In the genomic region with DNA sequence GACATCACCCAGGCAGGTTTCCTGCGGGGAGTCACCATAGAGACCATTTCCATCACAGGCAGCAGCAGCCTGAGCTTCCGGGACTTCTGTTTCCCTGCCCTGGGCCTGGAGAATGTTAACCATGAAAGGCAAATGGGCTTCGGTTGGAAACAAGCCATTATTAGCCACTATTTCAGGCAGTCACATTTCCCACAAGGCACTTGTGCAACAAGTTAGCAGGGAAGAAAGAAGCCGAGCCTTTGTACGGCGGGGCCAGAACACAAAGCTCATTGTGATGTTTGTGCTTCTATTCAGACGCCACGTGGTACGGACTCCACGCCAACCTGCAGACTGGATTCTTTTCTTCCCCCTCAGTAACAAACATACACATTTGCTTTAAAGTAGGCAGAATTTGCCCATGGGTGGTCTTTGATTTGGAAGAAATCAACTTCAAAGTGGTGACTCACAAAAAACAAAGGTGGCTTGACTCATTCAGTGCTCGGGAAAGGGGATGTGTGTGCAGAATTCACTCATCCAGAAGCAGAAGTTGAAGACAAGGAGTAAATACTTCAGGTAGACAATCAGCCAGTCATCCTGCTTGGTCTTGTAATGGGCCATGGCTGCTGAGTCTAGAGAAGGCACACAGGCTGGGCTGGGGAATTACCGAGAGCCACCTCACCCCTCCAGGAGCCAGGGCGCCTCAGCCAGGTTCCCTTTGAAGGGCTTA, we compare ENCODE assay signal across 14 cellular contexts.
DNase-seq lines count a peak whose midpoint lies in the region; ATAC-seq and TF ChIP-seq lines count a peak whose summit lies in the region.
"Had no signal": no experiment of that assay in that cellular context is flagged by ENCODE, and none has a peak within 500 bp of the region (broad histone marks: within the 10 kb centered on the region; RNA-seq: fewer than 3 reads in every experiment).

No MANE protein-coding gene starts in this region.

- H3K4me1 Mint-ChIP-seq in activated CD4-positive, alpha-beta T cell treated with anti-CD3 and anti-CD28 coated beads, Interleukin-2, amount 10 ng/mL, durations not matched to agents 24 days and 14 days, result no peaks in the 10 kb centered on the region
- H3K4me1 Mint-ChIP-seq: activated naive CD4-positive, alpha-beta T cell treated with anti-CD3 and anti-CD28 coated beads, Interleukin-2, amount 50 U/mL, for 24 hours had no signal

- H3K4me3 ChIP-seq in SK-N-SH (ENCODE audit: low read depth in 2 of 2, low read length in 1 of 2) (no peak overlapping the region), fibroblast of the aortic adventitia (ENCODE audit: low read depth, low read length) (no peak overlapping the region), upper lobe of right lung (no peak overlapping the region)

- H3K4me1 ChIP-seq in SK-N-SH (ENCODE audit: control insufficient read depth in 1 of 2, insufficient read depth in 2 of 2, low read depth in 1 of 2, low read length in 1 of 2) (peaks cover 0 to 7% of the 10 kb centered on the region in 2 experiments; a peak in 1 of 4 replicates), upper lobe of right lung (no peaks in the 10 kb centered on the region)

- no peak overlapping the region for H3K4me3 Mint-ChIP-seq in activated CD4-positive, alpha-beta T cell treated with anti-CD3 and anti-CD28 coated beads, Interleukin-2, amount 10 ng/mL, durations not matched to agents 24 days and 14 days
- H3K4me3 Mint-ChIP-seq: activated naive CD4-positive, alpha-beta T cell treated with anti-CD3 and anti-CD28 coated beads, Interleukin-2, amount 50 U/mL, for 24 hours; nephron; stimulated activated naive CD8-positive, alpha-beta T cell treated with anti-CD3 and anti-CD28 coated beads, Interleukin-15, Interleukin-2, amounts not matched to agents 100 ng/mL and 50 ng/mL, for 24 hours had no signal

- H3K27me3 ChIP-seq in SK-N-SH (ENCODE audit: insufficient read depth) (peaks cover 14% of the 10 kb centered on the region; the same call in 1 of the 2 replicates), upper lobe of right lung (no peaks in the 10 kb centered on the region)

- no peaks in the 10 kb centered on the region for H3K9me2 ChIP-seq in SK-N-SH

- H3K4me2 ChIP-seq in SK-N-SH, result no peak overlapping the region

- H3K27ac ChIP-seq in SK-N-SH (ENCODE audit: low read depth in 2 of 2, low read length in 1 of 2) (peak overlapping the region in 1 of 2 experiments; percentile 16; a peak in 1 of 4 replicates), upper lobe of right lung (no peak overlapping the region)

- CTCF ChIA-PET in SK-N-SH (lab: Yijun Ruan, JAX), result interaction anchor here (1.0 to 8.4 kb wide), 4 partner anchors 11 to 344 kb away, joined by 4 to 63 read pairs (median 7); no protein-coding TSS in a partner anchor

- peak; percentile 50 for DNase-seq in SK-N-SH
- peak; percentile 8 for DNase-seq in fibroblast of the aortic adventitia (ENCODE audit: low read depth)
- peak; percentile 25 for DNase-seq in mucosa of gallbladder (ENCODE audit: low spot score)
- peak; percentile 21 for DNase-seq in upper lobe of right lung
- no peak for DNase-seq in NCI-H1436 treated with DMSO at 0.1 percent for 48 hours (lab: John Stamatoyannopoulos, UW)
- no peak for DNase-seq in activated CD4-positive, alpha-beta T cell treated with anti-CD3 and anti-CD28 coated beads, Interleukin-2, amount 10 ng/mL, durations not matched to agents 24 days and 14 days
- DNase-seq: activated CD4-positive, alpha-beta T cell treated with anti-CD3 and anti-CD28 coated beads, Interleukin-2, amount 50 U/mL, for 48 hours; NCI-H1048; SW 1271 had no signal

- no peak overlapping the region for H2AFZ ChIP-seq in SK-N-SH (ENCODE audit: low read depth)

- TF ChIP-seq RAD21 in SK-N-SH (IDR thresholded peaks at IDR 0.05; ENCODE audit: low read length), result no peak

- 60% methylated on average over 12 of the region's 13 CpGs for WGBS in SK-N-SH (ENCODE audit: low lambda C conversion rate)

- no peaks in the 10 kb centered on the region for H3K36me3 Mint-ChIP-seq in activated CD4-positive, alpha-beta T cell treated with anti-CD3 and anti-CD28 coated beads, Interleukin-2, amount 10 ng/mL, durations not matched to agents 24 days and 14 days (ENCODE audit: low read depth)
- H3K36me3 Mint-ChIP-seq: activated naive CD4-positive, alpha-beta T cell treated with anti-CD3 and anti-CD28 coated beads, Interleukin-2, amount 50 U/mL, for 24 hours had no signal

- TF ChIP-seq CTCF in SK-N-SH (IDR thresholded peaks at IDR 0.05), result no peak
- no peak for TF ChIP-seq CTCF in fibroblast of the aortic adventitia (IDR thresholded peaks at IDR 0.05; ENCODE audit: insufficient read depth, low read length)
- TF ChIP-seq CTCF in upper lobe of right lung (IDR thresholded peaks at IDR 0.05), result no peak

- no peaks in the 10 kb centered on the region for H3K9me3 Mint-ChIP-seq in activated CD4-positive, alpha-beta T cell treated with anti-CD3 and anti-CD28 coated beads, Interleukin-2, amount 10 ng/mL, durations not matched to agents 24 days and 14 days
- H3K9me3 Mint-ChIP-seq: activated naive CD4-positive, alpha-beta T cell treated with anti-CD3 and anti-CD28 coated beads, Interleukin-2, amount 50 U/mL, for 24 hours; nephron; stimulated activated naive CD8-positive, alpha-beta T cell treated with anti-CD3 and anti-CD28 coated beads, Interleukin-15, Interleukin-2, amounts not matched to agents 100 ng/mL and 50 ng/mL, for 24 hours had no signal

- intact Hi-C loops in upper lobe of right lung (cut with DNase I), result no loop called here
- intact Hi-C loops in activated CD4-positive, alpha-beta T cell treated with anti-CD3 and anti-CD28 coated beads, Interleukin-2, amount 10 ng/mL, durations not matched to agents 24 days and 14 days (cut with micrococcal nuclease), result no loop called here

- H3K9me3 ChIP-seq in SK-N-SH (no peaks in the 10 kb centered on the region), upper lobe of right lung (no peaks in the 10 kb centered on the region)

- H3K27ac Mint-ChIP-seq in activated CD4-positive, alpha-beta T cell treated with anti-CD3 and anti-CD28 coated beads, Interleukin-2, amount 10 ng/mL, durations not matched to agents 24 days and 14 days, result no peak overlapping the region
- H3K27ac Mint-ChIP-seq: activated naive CD4-positive, alpha-beta T cell treated with anti-CD3 and anti-CD28 coated beads, Interleukin-2, amount 50 U/mL, for 24 hours; nephron; stimulated activated naive CD8-positive, alpha-beta T cell treated with anti-CD3 and anti-CD28 coated beads, Interleukin-15, Interleukin-2, amounts not matched to agents 100 ng/mL and 50 ng/mL, for 24 hours had no signal

- H3K27me3 Mint-ChIP-seq in activated CD4-positive, alpha-beta T cell treated with anti-CD3 and anti-CD28 coated beads, Interleukin-2, amount 10 ng/mL, durations not matched to agents 24 days and 14 days, result peaks cover 8% of the 10 kb centered on the region

- no peak overlapping the region for H3K9ac ChIP-seq in SK-N-SH

- no peaks in the 10 kb centered on the region for H4K20me1 ChIP-seq in SK-N-SH (ENCODE audit: insufficient read depth)

- H3K79me2 ChIP-seq in SK-N-SH (ENCODE audit: insufficient read depth), result no peaks in the 10 kb centered on the region

- ATAC-seq in SK-N-SH treated with all-trans-retinoic acid at 6 μM for 48 hours (no peak), upper lobe of right lung (no peak), HG03135 (IDR thresholded peaks at IDR 0.05; ENCODE audit: unreplicated experiment) (no peak)

- no peak for TF ChIP-seq EP300 in SK-N-SH (IDR thresholded peaks at IDR 0.05; ENCODE audit: borderline replicate concordance in 1 of 2, low read depth in 1 of 2, low read length in 1 of 2)

- H3K36me3 ChIP-seq in SK-N-SH (replicated peaks in 1 of 2; ENCODE audit: control insufficient read depth in 1 of 2, insufficient read depth in 2 of 2, low read length in 1 of 2) (no peaks in the 10 kb centered on the region), upper lobe of right lung (no peaks in the 10 kb centered on the region)

- POLR2A ChIA-PET in SK-N-SH (lab: Yijun Ruan, JAX), result interaction anchor here (1.5 kb wide), 1 partner anchor 15 kb away, joined by 4 read pairs; no protein-coding TSS in a partner anchor

- H3F3A ChIP-seq in SK-N-SH (replicated peaks; ENCODE audit: insufficient read depth), result no peaks in the 10 kb centered on the region

TF ChIP-seq in SK-N-SH, 30 proteins besides CTCF, POLR2A, EP300 and RAD21 (continues in another document):
- TF ChIP-seq POLR2AphosphoS5 (IDR thresholded peaks at IDR 0.05; ENCODE audit: low read depth, low read length) (no peak), RXRA (IDR thresholded peaks at IDR 0.05; ENCODE audit: borderline replicate concordance, low read depth) (no peak), FOXJ3 (CRISPR knock-in tag; IDR thresholded peaks at IDR 0.05) (no peak), YY1 (IDR thresholded peaks at IDR 0.05; ENCODE audit: low read depth) (no peak), NFIC (IDR thresholded peaks at IDR 0.05; ENCODE audit: borderline replicate concordance) (no peak), TCF12 (IDR thresholded peaks at IDR 0.05) (no peak), TEAD4 (IDR thresholded peaks at IDR 0.05; ENCODE audit: borderline replicate concordance, insufficient read depth) (no peak)

TF ChIP-seq in SK-N-SH treated with all-trans-retinoic acid at 6 μM for 48 hours, 23 proteins besides CTCF, POLR2A, EP300 and RAD21 (continues in another document):
- TF ChIP-seq ISL1 (CRISPR knock-in tag; IDR thresholded peaks at IDR 0.05) (no peak), SNAI2 (CRISPR knock-in tag; IDR thresholded peaks at IDR 0.05) (no peak)
- TF ChIP-seq, protein P1, sequence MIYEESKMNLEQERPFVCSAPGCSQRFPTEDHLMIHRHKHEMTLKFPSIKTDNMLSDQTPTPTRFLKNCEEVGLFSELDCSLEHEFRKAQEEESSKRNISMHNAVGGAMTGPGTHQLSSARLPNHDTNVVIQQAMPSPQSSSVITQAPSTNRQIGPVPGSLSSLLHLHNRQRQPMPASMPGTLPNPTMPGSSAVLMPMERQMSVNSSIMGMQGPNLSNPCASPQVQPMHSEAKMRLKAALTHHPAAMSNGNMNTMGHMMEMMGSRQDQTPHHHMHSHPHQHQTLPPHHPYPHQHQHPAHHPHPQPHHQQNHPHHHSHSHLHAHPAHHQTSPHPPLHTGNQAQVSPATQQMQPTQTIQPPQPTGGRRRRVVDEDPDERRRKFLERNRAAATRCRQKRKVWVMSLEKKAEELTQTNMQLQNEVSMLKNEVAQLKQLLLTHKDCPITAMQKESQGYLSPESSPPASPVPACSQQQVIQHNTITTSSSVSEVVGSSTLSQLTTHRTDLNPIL (CRISPR knock-in tag; IDR thresholded peaks at IDR 0.05; ENCODE audit: low read depth), result no peak

Comparison
In these comparisons a context has a peak if more than half of its experiments do, and no peak if none do; other contexts are left out.
1. DNase-seq: peak in SK-N-SH (single experiment), fibroblast of the aortic adventitia (single experiment), mucosa of gallbladder (single experiment) and upper lobe of right lung (single experiment); none in NCI-H1436 treated with DMSO at 0.1 percent for 48 hours (single experiment) and activated CD4-positive, alpha-beta T cell treated with anti-CD3 and anti-CD28 coated beads, Interleukin-2, amount 10 ng/mL, durations not matched to agents 24 days and 14 days (single experiment).